12 cellular contexts compared by ENCODE assay signal in the genomic region with DNA sequence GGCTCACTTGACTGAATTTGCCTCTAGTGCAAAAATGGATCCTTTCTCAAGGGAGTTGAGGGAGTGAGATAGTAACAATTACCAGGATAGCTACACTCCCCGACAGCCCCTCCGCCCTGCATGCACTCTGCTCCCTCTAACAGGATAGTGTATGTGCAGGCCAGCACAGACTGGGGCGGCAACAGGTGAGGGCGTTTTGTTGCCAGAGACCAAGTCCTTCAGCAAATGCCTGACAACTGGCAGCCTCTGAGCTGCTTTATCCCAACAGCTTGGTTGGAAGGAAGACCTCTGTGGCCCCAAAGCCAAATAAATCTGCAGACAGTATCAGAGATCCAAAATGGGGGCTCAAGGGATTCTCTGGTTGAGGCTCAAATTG.
DNase-seq lines count a peak whose midpoint lies in the region; ATAC-seq and TF ChIP-seq lines count a peak whose summit lies in the region.
"Had no signal": no experiment of that assay in that cellular context is flagged by ENCODE, and none has a peak within 500 bp of the region (broad histone marks: within the 10 kb centered on the region; RNA-seq: fewer than 3 reads in every experiment).

No MANE protein-coding gene starts in this region.

- peaks cover 0 to 12% (median 0%) of the 10 kb centered on the region in 9 donors for H3K27me3 ChIP-seq in heart left ventricle

- H3K36me3 Mint-ChIP-seq in activated naive CD4-positive, alpha-beta T cell treated with anti-CD3 and anti-CD28 coated beads, Interleukin-2, amount 50 U/mL, for 72 hours, result peaks cover 0 to 6% of the 10 kb centered on the region in 2 donors

- 25 to 52% (median 39%) methylated on average over 4 of the region's 4 CpGs for WGBS in heart left ventricle, 4 donors

- H3K27ac Mint-ChIP-seq in activated naive CD4-positive, alpha-beta T cell treated with anti-CD3 and anti-CD28 coated beads, Interleukin-2, amount 50 U/mL, for 72 hours, result peak overlapping the region; percentile 33 to 52
- H3K27ac Mint-ChIP-seq: IgD-negative memory B cell had no signal

- no peak for DNase-seq in heart left ventricle
- no peak for DNase-seq in cardiac septum (ENCODE audit: low spot score)
- no peak for DNase-seq in activated naive CD4-positive, alpha-beta T cell treated with anti-CD3 and anti-CD28 coated beads, Interleukin-2, amount 50 U/mL, for 72 hours (ENCODE audit: low spot score in 2 of 2)
- DNase-seq in left colon, result no peak
- no peak for DNase-seq in RPMI8226
- no peak for DNase-seq in sciatic nerve (ENCODE audit: low spot score)

- intact Hi-C loops in heart left ventricle (cut with DNase I) (loop anchor here (1.0 to 10.0 kb wide), 12 partner anchors 196 to 606 kb away; no protein-coding TSS in a partner anchor), cardiac septum (cut with DNase I) (loop anchor here (2.0 kb wide), 2 partner anchors 200 to 606 kb away; no protein-coding TSS in a partner anchor), left colon (cut with DNase I, micrococcal nuclease) (loop anchor here in 1 of 2 donors (5.0 to 10.0 kb wide), 2 partner anchors 196 to 603 kb away; no protein-coding TSS in a partner anchor), sciatic nerve (cut with DNase I) (no loop called here)

- H3K4me1 ChIP-seq in heart left ventricle, result peaks cover 0 to 28% (median 15%) of the 10 kb centered on the region in 12 donors

- peak overlapping the region in 3 of 12 donors; percentile 24 to 68 (median 63) for H3K27ac ChIP-seq in heart left ventricle
- H3K27ac ChIP-seq: coronary artery, skin epidermis had no signal

- peak in 3 of 4 donors; percentile 21 to 33 (median 21) for ATAC-seq in heart left ventricle
- no peak for ATAC-seq in activated naive CD4-positive, alpha-beta T cell treated with anti-CD3 and anti-CD28 coated beads, Interleukin-2, amount 50 U/mL, for 72 hours
- ATAC-seq in left colon, result peak; percentile 38
- no peak for ATAC-seq in sciatic nerve
- ATAC-seq in HG03439 (IDR thresholded peaks at IDR 0.05; ENCODE audit: unreplicated experiment), result no peak

- no peak overlapping the region for H3K4me3 ChIP-seq in heart left ventricle
- H3K4me3 ChIP-seq: coronary artery, skin epidermis had no signal

- peaks cover 0 to 11% (median 2%) of the 10 kb centered on the region in 9 donors for H3K36me3 ChIP-seq in heart left ventricle

- TF ChIP-seq POLR2A in heart left ventricle (IDR thresholded peaks at IDR 0.05), result no peak

- H3K9me3 Mint-ChIP-seq in activated naive CD4-positive, alpha-beta T cell treated with anti-CD3 and anti-CD28 coated beads, Interleukin-2, amount 50 U/mL, for 72 hours, result no peaks in the 10 kb centered on the region
- H3K9me3 Mint-ChIP-seq: CD8-positive, alpha-beta memory T cell; IgD-negative memory B cell; naive thymus-derived CD4-positive, alpha-beta T cell had no signal

- H3K9me3 ChIP-seq in heart left ventricle, result no peaks in the 10 kb centered on the region

- no peak for TF ChIP-seq CTCF in heart left ventricle (IDR thresholded peaks at IDR 0.05)

Comparison
In these comparisons a context has a peak if more than half of its experiments do, and no peak if none do; other contexts are left out.
1. ATAC-seq: peak in heart left ventricle (3 of 4) and left colon (single experiment); none in activated naive CD4-positive, alpha-beta T cell treated with anti-CD3 and anti-CD28 coated beads, Interleukin-2, amount 50 U/mL, for 72 hours (0 of 2), sciatic nerve (single experiment) and HG03439 (single experiment).